Comparison of ENCODE assay signal across 10 cellular contexts in genomic region chr16:5468488-5468887, GRCh38.
"Had no signal": no experiment of that assay in that cellular context is flagged by ENCODE, and none has a peak within 500 bp of the region (broad histone marks: within the 10 kb centered on the region; RNA-seq: fewer than 3 reads in every experiment).

No MANE protein-coding gene starts in this region.

- DNase-seq: GM23248, GOT3, H7, H9, HCEC 1CT, HFFc6 had no signal

- H3K9me3 ChIP-seq: HAP-1 had no signal

- H3K4me1 ChIP-seq: HAP-1 had no signal

- H3K4me2 ChIP-seq: GM23338 had no signal

- H3K4me3 ChIP-seq: GM23248, GM23338, HAP-1 had no signal

- FAIRE-seq: H54 had no signal

- ATAC-seq: GM23338, HCT116 had no signal

- H3K9ac ChIP-seq: GM23248 had no signal

- H3K27ac ChIP-seq: GM23248 had no signal

- H2AFZ ChIP-seq: GM23248, GM23338 had no signal

- H3K36me3 ChIP-seq: HAP-1 had no signal
